ENCODE assay signal across 1 cellular context in the genomic region with DNA sequence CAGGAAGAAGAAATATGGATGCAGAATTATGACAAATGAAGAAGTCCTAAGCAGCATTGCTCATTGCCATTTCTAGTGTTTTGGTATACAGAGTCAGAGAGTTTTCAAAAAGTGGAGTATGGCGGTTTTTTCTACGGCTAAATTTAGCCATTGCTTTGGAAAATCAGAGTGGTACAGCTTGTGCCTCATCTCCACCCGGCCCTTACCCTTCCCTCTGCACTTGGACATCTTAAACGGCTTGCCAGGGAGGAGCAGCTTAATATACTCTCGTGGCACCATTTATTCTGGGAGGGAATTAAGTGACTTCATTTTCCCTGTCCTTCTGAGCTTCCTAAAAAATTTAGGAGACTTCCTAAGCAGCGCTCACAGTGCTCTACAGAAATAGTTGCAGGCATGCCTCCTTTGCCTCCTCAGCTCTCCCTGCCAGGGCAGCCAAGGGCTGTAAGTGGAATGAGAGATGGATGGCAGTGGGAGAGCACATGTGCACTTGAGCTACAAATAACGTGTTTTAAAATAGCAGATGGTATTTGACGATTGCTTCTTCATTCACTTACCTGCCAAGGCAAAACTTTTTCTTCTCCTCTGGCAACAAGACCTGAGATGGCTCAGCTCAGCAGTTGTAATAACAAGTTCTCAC.
A peak's percentile ranks its signal among the peaks of the same experiment; 100 is the strongest.
TF ChIP-seq lines count a peak whose summit lies in the region.

No MANE protein-coding gene starts in this region.

TF ChIP-seq in HepG2, 621 proteins besides CTCF, POLR2A, EP300 and RAD21:
- TF ChIP-seq ELK4 (CRISPR knock-in tag; IDR thresholded peaks at IDR 0.05; ENCODE audit: borderline replicate concordance) (no peak), MNT (IDR thresholded peaks at IDR 0.05) (0 out of 2 replicates have a peak, but pooled peaks have one; percentile 22)
